19 cellular contexts compared by ENCODE assay signal in the genomic region with DNA sequence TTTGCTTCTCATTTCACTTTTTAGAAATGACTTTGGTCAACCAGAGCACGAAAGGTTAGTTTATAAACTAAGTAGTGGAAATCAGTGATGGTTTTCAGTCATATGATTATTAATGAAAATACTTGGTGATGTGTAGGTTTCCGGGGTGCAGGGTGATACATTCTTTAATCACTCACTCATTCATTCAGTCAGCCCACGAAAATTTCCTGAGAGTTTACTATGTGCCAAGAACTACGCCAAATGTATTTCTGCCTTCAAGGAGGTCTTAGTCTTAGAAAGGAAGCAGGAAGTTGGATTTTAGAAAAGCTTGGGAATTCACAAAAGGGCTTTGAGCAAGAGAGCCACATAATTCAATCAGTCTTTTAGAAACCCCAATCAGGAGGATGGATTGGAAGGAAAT.
A peak's percentile ranks its signal among the peaks of the same experiment; 100 is the strongest.
DNase-seq lines count a peak whose midpoint lies in the region; ATAC-seq, FAIRE-seq and TF ChIP-seq lines count a peak whose summit lies in the region.
"Had no signal": no experiment of that assay in that cellular context is flagged by ENCODE, and none has a peak within 500 bp of the region (broad histone marks: within the 10 kb centered on the region; RNA-seq: fewer than 3 reads in every experiment).

No MANE protein-coding gene starts in this region.

- no peaks in the 10 kb centered on the region for H3K36me3 ChIP-seq in astrocyte (ENCODE audit: insufficient read depth, low read length)
- H3K36me3 ChIP-seq in osteoblast (ENCODE audit: insufficient read depth, low read length), result no peaks in the 10 kb centered on the region
- no peaks in the 10 kb centered on the region for H3K36me3 ChIP-seq in sigmoid colon
- H3K36me3 ChIP-seq: BE2C had no signal

- H3K4me3 Mint-ChIP-seq in astrocyte (ENCODE audit: unreplicated experiment), result no peak overlapping the region
- no peak overlapping the region for H3K4me3 Mint-ChIP-seq in activated T-cell treated with anti-CD3 and anti-CD28 coated beads, Interleukin-2, amount 50 U/mL, for 4 hours
- H3K4me3 Mint-ChIP-seq: CD8-positive, alpha-beta T cell had no signal

- H3K36me3 Mint-ChIP-seq in astrocyte (ENCODE audit: low read depth, unreplicated experiment), result no peaks in the 10 kb centered on the region
- no peaks in the 10 kb centered on the region for H3K36me3 Mint-ChIP-seq in activated T-cell treated with anti-CD3 and anti-CD28 coated beads, Interleukin-2, amount 50 U/mL, for 4 hours (ENCODE audit: insufficient read depth)
- H3K36me3 Mint-ChIP-seq: CD8-positive, alpha-beta T cell had no signal

- peaks cover 7% of the 10 kb centered on the region for H3K4me1 Mint-ChIP-seq in astrocyte (ENCODE audit: low read depth, unreplicated experiment)
- no peaks in the 10 kb centered on the region for H3K4me1 Mint-ChIP-seq in activated T-cell treated with anti-CD3 and anti-CD28 coated beads, Interleukin-2, amount 50 U/mL, for 4 hours (ENCODE audit: low read depth)

- H4K20me1 ChIP-seq in astrocyte (ENCODE audit: insufficient read depth, low read length) (no peaks in the 10 kb centered on the region), osteoblast (ENCODE audit: insufficient read depth, low read length) (no peaks in the 10 kb centered on the region)

- H3K9me3 Mint-ChIP-seq in astrocyte (ENCODE audit: unreplicated experiment), result no peaks in the 10 kb centered on the region
- H3K9me3 Mint-ChIP-seq in activated T-cell treated with anti-CD3 and anti-CD28 coated beads, Interleukin-2, amount 50 U/mL, for 4 hours, result no peaks in the 10 kb centered on the region
- H3K9me3 Mint-ChIP-seq: CD8-positive, alpha-beta T cell had no signal

- H3K4me2 ChIP-seq in astrocyte (ENCODE audit: low read length) (no peak overlapping the region), osteoblast (ENCODE audit: insufficient read depth, low read length) (peak overlapping the region; percentile 10)

- 90 to 92% methylated on average over 4 of the region's 4 CpGs for WGBS in sigmoid colon, 2 donors

- ATAC-seq in activated T-cell treated with anti-CD3 and anti-CD28 coated beads, Interleukin-2, amount 50 U/mL, for 4 hours, result no peak
- ATAC-seq: CD8-positive, alpha-beta T cell; HCT116 had no signal

- H3K27ac Mint-ChIP-seq in astrocyte (ENCODE audit: unreplicated experiment), result no peak overlapping the region
- H3K27ac Mint-ChIP-seq: CD8-positive, alpha-beta T cell had no signal

- TF ChIP-seq CTCF in astrocyte (IDR thresholded peaks at IDR 0.05; ENCODE audit: insufficient read depth, low read depth, low read length), result no peak
- no peak for TF ChIP-seq CTCF in osteoblast (IDR thresholded peaks at IDR 0.05; ENCODE audit: extremely low read depth, low read depth, low read length)
- TF ChIP-seq CTCF in sigmoid colon (IDR thresholded peaks at IDR 0.05), result no peak

- H3K27me3 ChIP-seq in astrocyte (ENCODE audit: insufficient read depth, low read length), result no peaks in the 10 kb centered on the region
- H3K27me3 ChIP-seq in osteoblast (ENCODE audit: insufficient read depth, low read length), result no peaks in the 10 kb centered on the region
- H3K27me3 ChIP-seq in sigmoid colon, result no peaks in the 10 kb centered on the region
- H3K27me3 ChIP-seq: BE2C had no signal

- FAIRE-seq in astrocyte (lab: Jason Lieb, UNC), result no peak
- FAIRE-seq: A204.1, D721Med, GM12891 had no signal

- intact Hi-C loops in sigmoid colon (cut with DNase I), result no loop called here

- H3K4me3 ChIP-seq in astrocyte (ENCODE audit: insufficient read depth, low read depth, low read length), result no peak overlapping the region
- no peak overlapping the region for H3K4me3 ChIP-seq in osteoblast (ENCODE audit: insufficient read depth, low read length)
- no peak overlapping the region for H3K4me3 ChIP-seq in sigmoid colon

- H3K9ac ChIP-seq in astrocyte (ENCODE audit: low read length), result no peak overlapping the region

- no peak for TF ChIP-seq POLR2A in sigmoid colon (IDR thresholded peaks at IDR 0.05)

- no peak for TF ChIP-seq EP300 in sigmoid colon (IDR thresholded peaks at IDR 0.05)

- H3K27ac ChIP-seq in astrocyte (ENCODE audit: low read depth, low read length), result no peak overlapping the region
- H3K27ac ChIP-seq in osteoblast (ENCODE audit: low read depth, low read length), result no peak overlapping the region
- no peak overlapping the region for H3K27ac ChIP-seq in sigmoid colon
- H3K27ac ChIP-seq: C4-2B, HL-60 had no signal

- H3K27me3 Mint-ChIP-seq in astrocyte (ENCODE audit: low read depth, unreplicated experiment), result no peaks in the 10 kb centered on the region
- peaks cover 20% of the 10 kb centered on the region for H3K27me3 Mint-ChIP-seq in activated T-cell treated with anti-CD3 and anti-CD28 coated beads, Interleukin-2, amount 50 U/mL, for 4 hours (ENCODE audit: low read depth)

- DNase-seq in EL (peak; percentile 42), HCEC 1CT (peak; percentile 60), astrocyte (ENCODE audit: low read depth) (peak; percentile 4), osteoblast (ENCODE audit: insufficient read length, low spot score, missing footprints) (no peak), sigmoid colon (no peak), NCI-H187 (lab: John Stamatoyannopoulos, UW) (no peak)
- DNase-seq in activated T-cell treated with anti-CD3 and anti-CD28 coated beads, Interleukin-2, amount 50 U/mL, for 4 hours, result no peak
- DNase-seq: BE2C; CD8-positive, alpha-beta T cell; COR-L47; DND-41; IMR-90; KG1 had no signal

- H3K4me1 ChIP-seq in astrocyte (ENCODE audit: insufficient read depth, low read length) (no peaks in the 10 kb centered on the region), osteoblast (ENCODE audit: insufficient read depth, low read length) (no peaks in the 10 kb centered on the region), sigmoid colon (no peaks in the 10 kb centered on the region)
- H3K4me1 ChIP-seq: BE2C had no signal

- H3K79me2 ChIP-seq in astrocyte (ENCODE audit: insufficient read depth, low read length) (no peaks in the 10 kb centered on the region), osteoblast (ENCODE audit: insufficient read depth, low read length) (no peaks in the 10 kb centered on the region)

- no peaks in the 10 kb centered on the region for H3K9me3 ChIP-seq in astrocyte (ENCODE audit: insufficient read depth, low read depth, low read length)
- no peaks in the 10 kb centered on the region for H3K9me3 ChIP-seq in osteoblast (ENCODE audit: low read depth, low read length)
- no peaks in the 10 kb centered on the region for H3K9me3 ChIP-seq in sigmoid colon
- H3K9me3 ChIP-seq: BE2C had no signal

- no peak overlapping the region for H2AFZ ChIP-seq in astrocyte (ENCODE audit: low read depth, low read length)
- H2AFZ ChIP-seq in osteoblast (ENCODE audit: low read length), result peak overlapping the region; percentile 37

Comparison
In these comparisons a context has a peak if more than half of its experiments do, and no peak if none do; other contexts are left out.
1. DNase-seq: peak in EL (single experiment), HCEC 1CT (single experiment) and astrocyte (single experiment); none in osteoblast (single experiment), activated T-cell treated with anti-CD3 and anti-CD28 coated beads, Interleukin-2, amount 50 U/mL, for 4 hours (single experiment), sigmoid colon (single experiment) and NCI-H187 (0 of 2).